Comparison of ENCODE assay signal across 14 cellular contexts in the genomic region with DNA sequence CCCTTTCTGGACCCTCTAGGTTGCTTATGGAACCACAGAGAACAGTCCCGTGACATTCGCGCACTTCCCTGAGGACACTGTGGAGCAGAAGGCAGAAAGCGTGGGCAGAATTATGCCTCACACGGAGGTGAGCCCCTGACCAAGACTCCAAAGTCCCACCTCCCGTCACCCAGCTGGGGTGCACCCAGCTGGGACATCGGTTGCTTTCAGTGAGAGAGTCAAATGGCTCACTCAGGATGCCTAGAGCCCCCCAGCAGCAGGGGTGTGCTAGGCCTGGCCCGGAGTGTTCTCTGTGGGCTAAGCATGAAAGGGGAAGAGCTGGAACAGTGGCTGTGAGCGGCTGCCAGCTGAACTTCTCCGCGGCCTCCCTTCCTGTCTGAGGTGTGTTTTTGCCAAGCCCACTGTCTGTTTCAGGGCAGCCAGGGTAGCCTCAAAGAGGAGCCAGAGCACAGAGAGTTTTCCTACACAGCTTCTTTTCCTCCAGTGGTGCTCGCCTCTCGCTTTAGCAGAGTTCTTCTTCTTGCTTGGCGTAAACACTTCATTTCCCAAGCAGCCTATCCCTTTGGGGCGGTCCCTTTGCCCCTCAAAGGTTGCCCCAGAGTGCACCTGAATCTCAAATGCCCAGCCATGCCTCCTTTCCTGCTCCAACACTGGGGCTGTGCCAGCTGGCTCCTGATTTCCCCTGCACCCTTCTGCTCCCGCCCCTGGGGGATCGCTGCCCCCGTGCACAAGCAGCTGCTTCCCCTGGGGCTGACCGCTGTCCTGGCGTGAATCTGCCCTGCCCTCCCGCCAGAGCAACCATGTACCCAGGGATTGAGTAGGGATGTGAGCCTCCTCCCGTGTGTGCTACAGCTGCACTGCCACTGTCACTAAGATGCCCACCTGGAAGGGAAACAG. TPM values are rescaled to one million over a fixed set of nuclear protein-coding genes. Genes with fewer than 3 reads are reported as not detected.
DNase-seq lines count a peak whose midpoint lies in the region; ATAC-seq and TF ChIP-seq lines count a peak whose summit lies in the region.
"Had no signal": no experiment of that assay in that cellular context is flagged by ENCODE, and none has a peak within 500 bp of the region (broad histone marks: within the 10 kb centered on the region; RNA-seq: fewer than 3 reads in every experiment).

No MANE protein-coding gene starts in this region.

- intact Hi-C loops in psoas muscle (cut with DNase I) = loop anchor here in 1 of 2 donors (5.0 kb wide), 1 partner anchor 44 kb away; the partner anchor contains the start of gene ACSF2

- TF ChIP-seq CTCF in psoas muscle (IDR thresholded peaks at IDR 0.05) = no peak

- no peak overlapping the region for H3K4me3 ChIP-seq in psoas muscle
- H3K4me3 ChIP-seq: body of pancreas had no signal

- in situ Hi-C loops in KBM-7 (cut with MboI; ENCODE audit: low pct_unique_long_range_greater_than_20kb, low sequenced_read_pairs) = no loop called here

- H3K27ac ChIP-seq in psoas muscle = peak overlapping the region; percentile 71
- H3K27ac ChIP-seq: body of pancreas had no signal

- WGBS in psoas muscle, 3 donors = 41 to 61% (median 42%) methylated on average over 22 of the region's 22 CpGs

- no peaks in the 10 kb centered on the region for H3K9me3 ChIP-seq in psoas muscle
- H3K9me3 ChIP-seq: body of pancreas had no signal

- no peaks in the 10 kb centered on the region for H3K36me3 ChIP-seq in psoas muscle (ENCODE audit: insufficient read depth in 1 of 2, low read depth in 1 of 2)

- ATAC-seq in psoas muscle (peak in 3 of 4 donors; percentile 13 to 27 (median 18)), GM21367 (IDR thresholded peaks at IDR 0.05; ENCODE audit: unreplicated experiment) (no peak)
- ATAC-seq: body of pancreas, Right ventricle myocardium inferior had no signal

- peak; percentile 37 for DNase-seq in GDM1 (lab: John Stamatoyannopoulos, UW)
- peak; percentile 57 for DNase-seq in KBM-7
- DNase-seq in dermis microvascular lymphatic vessel endothelial cell (ENCODE audit: low read depth in 2 of 2) = peak; percentile 41 to 56
- peak in 1 of 2 donors; percentile 61 for DNase-seq in psoas muscle
- no peak for DNase-seq in HuH-7.5 (ENCODE audit: low spot score)
- no peak for DNase-seq in EL
- DNase-seq: body of pancreas, NCI-H1694 treated with DMSO at 0.1 percent for 48 hours had no signal

- H3K27me3 ChIP-seq in psoas muscle (ENCODE audit: insufficient read depth in 3 of 3, low read length in 2 of 3) = no peaks in the 10 kb centered on the region
- H3K27me3 ChIP-seq: body of pancreas had no signal

- peaks cover 42% of the 10 kb centered on the region for H3K4me1 ChIP-seq in psoas muscle

RNA-seq across cellular contexts. Expression of gene CHAD, which starts 2.6 kb away (rescaled TPM):
- total RNA-seq in dermis microvascular lymphatic vessel endothelial cell = not detected in 2 replicates
- under 1 TPM in 3 of 4 donors, not detected in 1; 0.32 to 0.76 (median 0.44) TPM for total RNA-seq in psoas muscle
- polyA plus RNA-seq in psoas muscle = under 1 TPM in 2 of 3 donors, not detected in 1; 0.09 to 0.42 TPM
- total RNA-seq: fibroblast of villous mesenchyme, NCI-H460, osteocyte, subcutaneous adipose tissue had no signal

RNA-seq across cellular contexts. Expression of gene RSAD1, which starts 7.4 kb away (rescaled TPM):
- 12.5 and 16.3 TPM in 2 replicates for total RNA-seq in dermis microvascular lymphatic vessel endothelial cell
- total RNA-seq in psoas muscle = 10 to 100 TPM; 44.1 to 60.4 (median 50.0) TPM
- 10 to 100 TPM; 34.3 to 63.2 (median 52.4) TPM for polyA plus RNA-seq in psoas muscle

RNA-seq across cellular contexts. Expression of gene MYCBPAP, which starts 37.0 kb away (rescaled TPM):
- 0.13 and 0.26 TPM in 2 replicates for total RNA-seq in dermis microvascular lymphatic vessel endothelial cell
- total RNA-seq in psoas muscle = under 1 TPM in 3 of 4 donors, not detected in 1; 0.27 to 0.99 (median 0.52) TPM
- polyA plus RNA-seq in psoas muscle = under 1 TPM in 2 of 3 donors, not detected in 1; 0.05 TPM

RNA-seq across cellular contexts. Expression of gene ACSF2, which starts 45.2 kb away (rescaled TPM):
- 5.8 and 7.5 TPM in 2 replicates for total RNA-seq in dermis microvascular lymphatic vessel endothelial cell
- 10 to 100 TPM; 14.4 to 72.3 (median 44.7) TPM for total RNA-seq in psoas muscle
- polyA plus RNA-seq in psoas muscle = 10 to 100 TPM; 17.0 to 69.7 (median 19.6) TPM

Comparison
In these comparisons a context has a peak if more than half of its experiments do, and no peak if none do; other contexts are left out.
1. DNase-seq: peak in GDM1 (single experiment), KBM-7 (single experiment) and dermis microvascular lymphatic vessel endothelial cell (2 of 2); none in HuH-7.5 (single experiment) and EL (single experiment).